15 cellular contexts compared by ENCODE assay signal in the genomic region with DNA sequence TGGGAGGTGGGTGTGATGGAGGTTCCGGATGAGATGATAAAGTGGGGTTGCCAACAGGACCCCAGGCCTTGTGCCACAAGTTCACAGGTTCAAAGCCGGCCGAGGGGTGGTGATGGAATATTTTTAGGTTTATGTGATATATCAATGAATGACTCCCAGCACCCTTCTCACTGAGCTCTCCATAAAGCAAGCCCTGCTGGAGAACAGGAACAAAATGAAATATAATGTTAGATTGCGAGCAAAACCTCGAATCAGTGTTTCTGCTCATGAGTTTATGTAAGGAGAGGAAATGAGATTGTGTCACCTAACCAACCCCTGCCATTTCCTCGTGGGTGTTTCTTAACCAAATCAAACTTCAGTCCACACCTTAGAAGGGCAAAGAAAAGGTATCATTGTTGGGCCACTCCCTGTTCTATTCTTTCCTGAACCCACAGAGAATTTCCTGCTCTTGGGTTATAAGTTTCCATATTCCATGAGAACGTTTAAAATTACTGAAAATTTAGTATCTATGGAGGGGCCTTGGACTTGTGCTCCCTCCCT.
"Had no signal": no experiment of that assay in that cellular context is flagged by ENCODE, and none has a peak within 500 bp of the region (broad histone marks: within the 10 kb centered on the region; RNA-seq: fewer than 3 reads in every experiment).

No MANE protein-coding gene starts in this region.

- H3K79me2 ChIP-seq: parathyroid adenoma had no signal

- H3K36me3 Mint-ChIP-seq: immature natural killer cell; mesothelial cell of epicardium; naive thymus-derived CD4-positive, alpha-beta T cell; WTC11 had no signal

- H3K4me1 Mint-ChIP-seq: mesothelial cell of epicardium had no signal

- DNase-seq: activated CD4-positive, alpha-beta T cell treated with anti-CD3 and anti-CD28 coated beads for 48 hours; activated CD8-positive, alpha-beta memory T cell treated with anti-CD3 and anti-CD28 coated beads for 24 hours; anterior cingulate cortex; dorsolateral prefrontal cortex; foreskin keratinocyte; immature natural killer cell; lower lobe of right lung; naive thymus-derived CD4-positive, alpha-beta T cell; sigmoid colon; stimulated activated CD4-positive, alpha-beta T cell treated with anti-CD3 and anti-CD28 coated beads, Interleukin-1b, Interleukin-23, amount 100 ng/mL, for 48 hours; T-helper 2 cell had no signal

- H3K27ac ChIP-seq: dorsolateral prefrontal cortex, foreskin keratinocyte, lower lobe of right lung, parathyroid adenoma, sigmoid colon had no signal

- H3K27me3 ChIP-seq: foreskin keratinocyte, sigmoid colon had no signal

- H3K4me1 ChIP-seq: lower lobe of right lung, parathyroid adenoma, sigmoid colon had no signal

- H3K9me3 ChIP-seq: lower lobe of right lung, sigmoid colon had no signal

- ATAC-seq: foreskin keratinocyte; lower lobe of right lung; naive thymus-derived CD4-positive, alpha-beta T cell; WTC11 had no signal

- H3K36me3 ChIP-seq: lower lobe of right lung, sigmoid colon had no signal

- H3K9me3 Mint-ChIP-seq: activated T-helper 1 cell treated with anti-CD3 and anti-CD28 coated beads, Interleukin-12 subunit alpha, Interleukin-12 subunit beta, Interleukin-2, Interleukin-4 antibody, amounts not matched to agents 30 ng/mL and 10 ng/mL and 1 ng/mL, durations not matched to agents 14 hours and 24 hours and 36 hours; immature natural killer cell; mesothelial cell of epicardium; WTC11 had no signal

- H3K27ac Mint-ChIP-seq: activated T-helper 1 cell treated with anti-CD3 and anti-CD28 coated beads, Interleukin-12 subunit alpha, Interleukin-12 subunit beta, Interleukin-2, Interleukin-4 antibody, amounts not matched to agents 30 ng/mL and 10 ng/mL and 1 ng/mL, durations not matched to agents 14 hours and 24 hours and 36 hours; immature natural killer cell; mesothelial cell of epicardium; naive thymus-derived CD4-positive, alpha-beta T cell; WTC11 had no signal

- H3K4me3 Mint-ChIP-seq: activated T-helper 1 cell treated with anti-CD3 and anti-CD28 coated beads, Interleukin-12 subunit alpha, Interleukin-12 subunit beta, Interleukin-2, Interleukin-4 antibody, amounts not matched to agents 30 ng/mL and 10 ng/mL and 1 ng/mL, durations not matched to agents 14 hours and 24 hours and 36 hours; immature natural killer cell; mesothelial cell of epicardium; naive thymus-derived CD4-positive, alpha-beta T cell; WTC11 had no signal

- H3K4me3 ChIP-seq: dorsolateral prefrontal cortex, lower lobe of right lung, sigmoid colon had no signal

- H2AFZ ChIP-seq: parathyroid adenoma had no signal
